ENCODE assay signal across 1 cellular context in the genomic region with DNA sequence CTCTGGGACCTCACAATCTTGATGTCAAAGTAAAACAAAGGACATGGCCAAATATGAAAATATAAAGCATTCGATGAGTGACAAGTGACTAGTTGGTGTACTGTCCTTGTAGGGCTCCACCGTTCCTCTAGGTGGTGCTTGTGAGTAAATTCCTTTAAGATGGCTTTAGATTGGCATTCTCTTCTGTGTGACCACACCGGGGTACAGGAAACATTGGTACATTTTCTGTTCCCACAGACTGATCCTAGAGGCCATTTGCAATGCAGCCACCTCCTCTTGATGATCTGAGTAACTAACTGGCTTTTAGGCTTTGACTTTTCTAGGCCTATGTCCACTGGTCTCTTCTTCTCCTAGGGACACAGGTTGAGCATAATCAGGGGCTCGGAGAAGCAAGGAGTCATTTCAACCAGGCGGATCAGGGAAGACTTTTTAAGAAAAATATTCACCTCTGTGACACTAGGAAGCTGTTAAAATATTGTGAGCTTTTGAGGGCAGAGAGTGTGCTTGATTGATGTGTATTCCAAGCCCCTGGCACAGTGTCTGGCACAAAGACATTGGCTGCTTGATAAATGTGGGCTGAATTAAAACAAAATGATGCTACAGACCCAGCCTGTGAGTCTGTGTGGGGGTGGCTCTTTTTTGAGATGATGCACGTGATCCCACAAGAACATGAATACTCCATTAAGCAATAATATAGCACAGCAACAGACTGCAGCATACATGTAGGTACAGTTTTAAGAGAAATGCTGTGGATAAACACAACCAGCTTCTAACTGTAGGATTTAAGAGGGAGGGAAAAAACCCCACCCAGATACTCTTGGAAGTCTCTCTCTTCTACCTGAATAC.
TF ChIP-seq lines count a peak whose summit lies in the region.

No MANE protein-coding gene starts in this region.

TF ChIP-seq in H1, 55 proteins besides CTCF, POLR2A, EP300 and RAD21:
- TF ChIP-seq TEAD4 (IDR thresholded peaks at IDR 0.05; ENCODE audit: low read depth, low read length) = peak; percentile 74
- no peak for TF ChIP-seq EZH2 (IDR thresholded peaks at IDR 0.05; ENCODE audit: low read depth, low read length, severe bottlenecking)
- TF ChIP-seq YY1 (IDR thresholded peaks at IDR 0.05; ENCODE audit: low read depth, low read length) = 0 out of 2 replicates have a peak, but pooled peaks have one; percentile 48
